In the genomic region with DNA sequence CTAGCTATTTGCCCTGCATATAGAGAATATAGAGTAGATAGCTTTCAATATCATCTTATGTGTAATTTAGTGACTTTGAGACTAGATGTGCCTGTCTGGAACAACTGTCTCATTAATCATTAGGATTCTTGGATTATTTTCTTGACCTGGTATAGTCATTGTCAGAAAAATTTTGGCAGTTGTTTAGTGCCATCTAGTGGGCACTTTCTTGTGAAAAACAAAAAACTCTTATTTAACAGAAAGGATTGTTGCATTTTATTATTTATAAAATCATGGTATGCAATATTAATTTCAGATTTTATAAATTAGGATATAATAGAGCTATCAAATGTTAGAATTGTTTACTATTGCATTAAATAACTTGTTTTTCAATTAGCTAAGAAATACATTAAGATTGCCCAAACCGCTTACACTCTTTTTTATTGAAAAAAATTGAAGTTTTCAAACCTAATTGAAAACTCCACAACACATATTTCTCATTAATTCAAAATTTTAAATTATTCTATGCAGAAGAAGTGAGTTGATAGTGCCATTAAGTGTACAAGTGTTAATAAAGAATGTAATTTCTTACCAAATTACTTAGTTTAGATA, we compare ENCODE assay signal across 8 cellular contexts.
DNase-seq lines count a peak whose midpoint lies in the region; ATAC-seq and TF ChIP-seq lines count a peak whose summit lies in the region.

No MANE protein-coding gene starts in this region.

- no peak overlapping the region for H3K4me3 Mint-ChIP-seq in CD4-positive, alpha-beta T cell

- POLR2A ChIA-PET in CD4-positive, alpha-beta T cell (lab: Charles Lee), result interaction anchor here (0.6 kb wide), 1 partner anchor 12 kb away, joined by 3 read pairs; no protein-coding TSS in a partner anchor
- POLR2A ChIA-PET in HEK293T (lab: Yijun Ruan, JAX), result no interaction called here

- no peak for ATAC-seq in CD4-positive, alpha-beta T cell (ENCODE audit: poor library complexity)

- CTCF ChIA-PET in CD4-positive, alpha-beta T cell (lab: Charles Lee), result interaction anchor here (1.6 kb wide), 1 partner anchor 8 kb away, joined by 6 read pairs; no protein-coding TSS in a partner anchor
- CTCF ChIA-PET in HEK293T (lab: Yijun Ruan, JAX), result interaction anchor here (0.6 to 1.6 kb wide), 4 partner anchors 148 to 235 kb away, joined by 3 read pairs; no protein-coding TSS in a partner anchor

- peaks cover 7% of the 10 kb centered on the region for H3K27me3 Mint-ChIP-seq in CD4-positive, alpha-beta T cell

- no peak overlapping the region for H3K27ac Mint-ChIP-seq in CD4-positive, alpha-beta T cell

- WGBS in spleen, 5 donors, result 84 to 98% (median 93%) methylated on average over 1 of the region's 1 CpG

- H3K27me3 ChIP-seq in CD4-positive, alpha-beta T cell (ENCODE audit: control insufficient read depth, insufficient read depth, low read length), result no peaks in the 10 kb centered on the region
- peaks cover 0 to 8% (median 0%) of the 10 kb centered on the region in 7 donors for H3K27me3 ChIP-seq in spleen (replicated peaks in 1 of 7)

- H3K4me1 ChIP-seq in spleen, result no peaks in the 10 kb centered on the region

- TF ChIP-seq POLR2A in spleen (IDR thresholded peaks at IDR 0.05), result no peak

- intact Hi-C loops in CD4-positive, alpha-beta T cell (cut with DNase I, micrococcal nuclease), result loop anchor here (5.0 to 10.0 kb wide), 3 partner anchors 227 to 1104 kb away; no protein-coding TSS in a partner anchor
- intact Hi-C loops in spleen (cut with DNase I; ENCODE audit: low total_unique reads), result loop anchor here (5.0 kb wide), 1 partner anchor 229 kb away; no protein-coding TSS in a partner anchor

- H3K9me3 ChIP-seq in CD4-positive, alpha-beta T cell (ENCODE audit: control insufficient read depth, low read length), result no peaks in the 10 kb centered on the region
- H3K9me3 ChIP-seq in spleen, result peaks cover 0 to 2% (median 0%) of the 10 kb centered on the region in 8 donors

- H3K36me3 ChIP-seq in spleen, result no peaks in the 10 kb centered on the region

- no peaks in the 10 kb centered on the region for H3K4me1 Mint-ChIP-seq in CD4-positive, alpha-beta T cell (ENCODE audit: low read depth)

- TF ChIP-seq CTCF in CD4-positive, alpha-beta T cell (IDR thresholded peaks at IDR 0.05), result peak; percentile 63
- TF ChIP-seq CTCF in fibroblast of villous mesenchyme (IDR thresholded peaks at IDR 0.05; ENCODE audit: insufficient read depth, low read depth, low read length) (peak; percentile 57), spleen (IDR thresholded peaks at IDR 0.05 in 8 of 11, conservative IDR thresholded peaks at IDR 0.05 in 3 of 11) (peak in 9 of 11 experiments; percentile 9 to 54 (median 32))

- H3K9me3 Mint-ChIP-seq in CD4-positive, alpha-beta T cell, result no peaks in the 10 kb centered on the region

- H3K4me3 ChIP-seq in fibroblast of villous mesenchyme (ENCODE audit: low read depth, low read length) (no peak overlapping the region), spleen (no peak overlapping the region)

- no peak overlapping the region for H3K27ac ChIP-seq in CD4-positive, alpha-beta T cell (ENCODE audit: low read depth, low read length)
- H3K27ac ChIP-seq in spleen, result no peak overlapping the region

- no peaks in the 10 kb centered on the region for H3K36me3 Mint-ChIP-seq in CD4-positive, alpha-beta T cell (ENCODE audit: low read depth)

- DNase-seq in CD4-positive, alpha-beta T cell, result no peak
- DNase-seq in HEK293T (ENCODE audit: extremely low spot score) (peak; percentile 5), RPMI7951 (ENCODE audit: low read depth) (peak; percentile 35), fibroblast of villous mesenchyme (ENCODE audit: low read depth) (peak; percentile 57), spleen (no peak)
- DNase-seq in activated CD8-positive, alpha-beta memory T cell treated with anti-CD3 and anti-CD28 coated beads for 24 hours, result no peak
- DNase-seq in stimulated activated CD4-positive, alpha-beta T cell treated with anti-CD3 and anti-CD28 coated beads, Interleukin-4, amount 100 ng/mL, for 24 hours, result no peak
- DNase-seq in activated effector memory CD4-positive, alpha-beta T cell treated with anti-CD3 and anti-CD28 coated beads, Interleukin-2, amount 50 U/mL, for 16 hours, result no peak

TF ChIP-seq in HEK293T, 16 proteins besides CTCF, POLR2A, EP300 and RAD21:
- TF ChIP-seq SP1 (IDR thresholded peaks at IDR 0.05), result no peak
- no peak for TF ChIP-seq ZNF384 (IDR thresholded peaks at IDR 0.05)
- TF ChIP-seq ARNT (IDR thresholded peaks at IDR 0.05), result no peak
- TF ChIP-seq PKNOX1 (IDR thresholded peaks at IDR 0.05), result no peak

Comparison
In these comparisons a context has a peak if more than half of its experiments do, and no peak if none do; other contexts are left out.
1. DNase-seq: peak in HEK293T (single experiment), RPMI7951 (single experiment) and fibroblast of villous mesenchyme (single experiment); none in CD4-positive, alpha-beta T cell (0 of 10), spleen (single experiment), activated CD8-positive, alpha-beta memory T cell treated with anti-CD3 and anti-CD28 coated beads for 24 hours (single experiment), stimulated activated CD4-positive, alpha-beta T cell treated with anti-CD3 and anti-CD28 coated beads, Interleukin-4, amount 100 ng/mL, for 24 hours (single experiment) and activated effector memory CD4-positive, alpha-beta T cell treated with anti-CD3 and anti-CD28 coated beads, Interleukin-2, amount 50 U/mL, for 16 hours (single experiment).
2. Peak in every context shown above with its lines, with median percentiles within 50 percentile points of each other: CTCF ChIP-seq.